ENCODE assay signal across 21 cellular contexts in the genomic region with DNA sequence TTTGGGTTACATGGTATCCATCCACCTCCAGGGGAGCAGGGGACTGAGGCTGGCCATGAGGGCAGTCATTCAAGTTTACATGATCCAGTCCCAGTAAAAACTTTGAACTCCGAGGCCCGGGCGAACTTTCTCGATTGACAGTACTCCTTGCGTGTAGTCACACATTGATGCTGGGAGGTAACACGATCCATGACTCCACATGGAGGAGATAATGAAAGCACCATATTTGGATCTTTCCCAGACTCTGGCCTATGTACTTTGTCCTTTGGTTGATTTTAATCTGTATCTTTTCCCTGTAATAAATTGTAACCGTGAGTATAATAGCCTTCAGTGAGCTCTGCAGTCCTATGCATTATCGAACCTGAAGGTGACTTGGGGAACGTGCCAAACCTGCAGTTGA.
DNase-seq lines count a peak whose midpoint lies in the region; ATAC-seq, FAIRE-seq and TF ChIP-seq lines count a peak whose summit lies in the region.
"Had no signal": no experiment of that assay in that cellular context is flagged by ENCODE, and none has a peak within 500 bp of the region (broad histone marks: within the 10 kb centered on the region; RNA-seq: fewer than 3 reads in every experiment).

No MANE protein-coding gene starts in this region.

- TF ChIP-seq POLR2A in HepG2 (IDR thresholded peaks at IDR 0.05; ENCODE audit: insufficient read depth in 1 of 2, low read depth in 2 of 2, low read length in 2 of 2), result no peak
- TF ChIP-seq POLR2A in sigmoid colon (IDR thresholded peaks at IDR 0.05), result no peak

- intact Hi-C loops in HepG2 (cut with micrococcal nuclease; ENCODE audit: unreplicated experiment), result no loop called here
- intact Hi-C loops in sigmoid colon (cut with DNase I), result no loop called here

- H3K9ac ChIP-seq in liver (ENCODE audit: low read depth in 1 of 2, low read length in 2 of 2) (no peak overlapping the region), HepG2 (ENCODE audit: insufficient read depth, low read depth, low read length) (no peak overlapping the region)
- H3K9ac ChIP-seq: KMS-11 had no signal

- DNase-seq in HepG2 (ENCODE audit: low spot score) (no peak), left lobe of liver (ENCODE audit: low spot score) (no peak), sigmoid colon (no peak), WERI-Rb-1 (no peak), mesenteric fat pad (ENCODE audit: low spot score) (no peak), NCI-H1048 (lab: John Stamatoyannopoulos, UW) (no peak)
- DNase-seq in CD8-positive, alpha-beta memory T cell, result no peak
- DNase-seq: CD4-positive, alpha-beta T cell; MV-4-11; NCI-H1417; NCI-H187; NCI-H2107; NCI-H2227 treated with DMSO at 0.1 percent for 48 hours; PC-9; SIG-M5 had no signal

- H3K9me3 Mint-ChIP-seq in CD8-positive, alpha-beta memory T cell, result no peaks in the 10 kb centered on the region
- H3K9me3 Mint-ChIP-seq: CD4-positive, alpha-beta T cell had no signal

- no peak overlapping the region for H2AFZ ChIP-seq in HepG2 (ENCODE audit: low read length)
- H2AFZ ChIP-seq: GM23338, PC-9 had no signal

- H3K9me3 ChIP-seq in liver (ENCODE audit: control insufficient read depth in 4 of 4, low read length in 3 of 4) (no peaks in the 10 kb centered on the region), HepG2 (ENCODE audit: low read length) (no peaks in the 10 kb centered on the region), sigmoid colon (no peaks in the 10 kb centered on the region), WERI-Rb-1 (ENCODE audit: severe bottlenecking) (peaks cover 4% of the 10 kb centered on the region)
- H3K9me3 ChIP-seq in CD8-positive, alpha-beta memory T cell (ENCODE audit: low read length), result no peaks in the 10 kb centered on the region

- POLR2A ChIA-PET in HepG2 (lab: Yijun Ruan, JAX), result no interaction called here
- POLR2A ChIA-PET in CD8-positive, alpha-beta memory T cell (lab: Charles Lee), result no interaction called here

- TF ChIP-seq EP300 in HepG2 (IDR thresholded peaks at IDR 0.05; ENCODE audit: low read depth in 2 of 2, low read length in 2 of 2) (no peak), HepG2 (CRISPR knock-in tag; IDR thresholded peaks at IDR 0.05; ENCODE audit: borderline replicate concordance) (no peak), sigmoid colon (IDR thresholded peaks at IDR 0.05) (no peak)

- TF ChIP-seq CTCF in liver (IDR thresholded peaks at IDR 0.05; ENCODE audit: low read depth, low read length, missing input control), result no peak
- no peak for TF ChIP-seq CTCF in HepG2 (CRISPR knock-in tag; IDR thresholded peaks at IDR 0.05)
- no peak for TF ChIP-seq CTCF in sigmoid colon (IDR thresholded peaks at IDR 0.05)
- no peak for TF ChIP-seq CTCF in WERI-Rb-1 (IDR thresholded peaks at IDR 0.05; ENCODE audit: low read depth, low read length)

- no peak for FAIRE-seq in HepG2 (lab: Jason Lieb, UNC)
- FAIRE-seq: GM12878, GM19239 had no signal

- H3K27me3 ChIP-seq in liver (ENCODE audit: control insufficient read depth in 4 of 4, insufficient read depth in 4 of 4, low read length in 3 of 4) (no peaks in the 10 kb centered on the region), HepG2 (ENCODE audit: control insufficient read depth in 1 of 2, insufficient read depth in 2 of 2, low read length in 2 of 2) (no peaks in the 10 kb centered on the region), sigmoid colon (no peaks in the 10 kb centered on the region), WERI-Rb-1 (ENCODE audit: insufficient read depth, low read depth, severe bottlenecking) (no peaks in the 10 kb centered on the region)
- no peaks in the 10 kb centered on the region for H3K27me3 ChIP-seq in CD8-positive, alpha-beta memory T cell (ENCODE audit: insufficient read depth, low read length, poor library complexity, severe bottlenecking)

- no peaks in the 10 kb centered on the region for H3K79me2 ChIP-seq in HepG2 (ENCODE audit: insufficient read depth, low read length)

- WGBS in liver, result 79% methylated on average over 9 of the region's 9 CpGs
- 25% methylated on average over 9 of the region's 9 CpGs for WGBS in HepG2 (ENCODE audit: low lambda C conversion rate)
- WGBS in sigmoid colon, 2 donors, result 53 to 72% methylated on average over 9 of the region's 9 CpGs

- in situ Hi-C loops in HepG2 (cut with HindIII; ENCODE audit: extremely low pct_ligation_motif_present, low pct_unique_long_range_greater_than_20kb), result no loop called here

- H3K4me3 Mint-ChIP-seq in CD8-positive, alpha-beta memory T cell, result no peak overlapping the region
- H3K4me3 Mint-ChIP-seq: CD4-positive, alpha-beta T cell; GM23338 had no signal

- H3K36me3 Mint-ChIP-seq in CD8-positive, alpha-beta memory T cell, result no peaks in the 10 kb centered on the region

- ATAC-seq in HepG2 (no peak), left lobe of liver (peak; percentile 70)
- ATAC-seq: GM12878, GM23338 had no signal

- H3K4me3 ChIP-seq in liver (ENCODE audit: low read depth in 1 of 3, low read length in 3 of 3), result no peak overlapping the region
- H3K4me3 ChIP-seq in HepG2 (replicated peaks in 1 of 3; ENCODE audit: insufficient read depth in 1 of 3, low read depth in 2 of 3, low read length in 3 of 3), result no peak overlapping the region
- no peak overlapping the region for H3K4me3 ChIP-seq in sigmoid colon
- H3K4me3 ChIP-seq in WERI-Rb-1 (ENCODE audit: low read depth, low read length), result no peak overlapping the region
- no peak overlapping the region for H3K4me3 ChIP-seq in CD8-positive, alpha-beta memory T cell (ENCODE audit: low read length)
- H3K4me3 ChIP-seq: GM12878, GM23338, PC-9 had no signal

- peaks cover 0 to 23% (median 5%) of the 10 kb centered on the region in 4 donors for H3K4me1 ChIP-seq in liver (ENCODE audit: control insufficient read depth in 4 of 4, insufficient read depth in 4 of 4, low read length in 3 of 4)
- H3K4me1 ChIP-seq in HepG2 (ENCODE audit: insufficient read depth, low read length), result no peaks in the 10 kb centered on the region
- H3K4me1 ChIP-seq in sigmoid colon, result peaks cover 0 to 68% (median 55%) of the 10 kb centered on the region in 4 donors
- H3K4me1 ChIP-seq in CD8-positive, alpha-beta memory T cell (ENCODE audit: insufficient read depth, low read length), result no peaks in the 10 kb centered on the region

- no peaks in the 10 kb centered on the region for H3K36me3 ChIP-seq in liver (ENCODE audit: control insufficient read depth in 4 of 4, insufficient read depth in 3 of 4, low read depth in 1 of 4, low read length in 3 of 4)
- no peaks in the 10 kb centered on the region for H3K36me3 ChIP-seq in HepG2 (replicated peaks in 1 of 2; ENCODE audit: control insufficient read depth in 1 of 2, insufficient read depth in 2 of 2, low read length in 2 of 2)
- no peaks in the 10 kb centered on the region for H3K36me3 ChIP-seq in sigmoid colon
- no peaks in the 10 kb centered on the region for H3K36me3 ChIP-seq in WERI-Rb-1
- H3K36me3 ChIP-seq in CD8-positive, alpha-beta memory T cell (ENCODE audit: insufficient read depth, low read length), result no peaks in the 10 kb centered on the region

- H3K27ac ChIP-seq in liver (ENCODE audit: low read depth in 1 of 2, low read length in 2 of 2) (no peak overlapping the region), HepG2 (ENCODE audit: extremely low read length, insufficient read depth, low read length) (no peak overlapping the region), sigmoid colon (peak overlapping the region in 3 of 4 donors; percentile 85 to 91 (median 87)), WERI-Rb-1 (no peak overlapping the region)
- H3K27ac ChIP-seq in CD8-positive, alpha-beta memory T cell (ENCODE audit: low read depth, low read length), result no peak overlapping the region
- H3K27ac ChIP-seq: KMS-11, PC-9, RWPE1 had no signal

- CTCF ChIA-PET in HepG2 (lab: Yijun Ruan, JAX; ENCODE audit: low intra/inter-chr PET ratio, low total read pairs), result no interaction called here
- CTCF ChIA-PET in CD8-positive, alpha-beta memory T cell (lab: Charles Lee), result no interaction called here

- no peaks in the 10 kb centered on the region for H4K20me1 ChIP-seq in HepG2 (ENCODE audit: insufficient read depth, low read length)

- H3K4me1 Mint-ChIP-seq in CD8-positive, alpha-beta memory T cell, result no peaks in the 10 kb centered on the region

- no peak overlapping the region for H3K4me2 ChIP-seq in HepG2 (ENCODE audit: low read depth, low read length)
- H3K4me2 ChIP-seq: GM23338, KMS-11, PC-9 had no signal

- peaks cover 3 to 6% of the 10 kb centered on the region in 2 donors for H3K27me3 Mint-ChIP-seq in CD8-positive, alpha-beta memory T cell
- H3K27me3 Mint-ChIP-seq: CD4-positive, alpha-beta T cell had no signal

- TF ChIP-seq RAD21 in liver (IDR thresholded peaks at IDR 0.05), result no peak
- TF ChIP-seq RAD21 in HepG2 (CRISPR knock-in tag; IDR thresholded peaks at IDR 0.05), result no peak

- no TSS peak for BruUV-seq in HepG2 (replicated peaks; lab: Mats Ljungman, UMichigan)

- H3K27ac Mint-ChIP-seq in CD8-positive, alpha-beta memory T cell, result no peak overlapping the region
- H3K27ac Mint-ChIP-seq: CD4-positive, alpha-beta T cell; GM23338 had no signal

TF ChIP-seq in liver, 16 proteins besides CTCF, POLR2A, EP300 and RAD21:
- TF ChIP-seq HNF4A (conservative IDR thresholded peaks at IDR 0.05) (peak; percentile 23 to 43), ATF3 (IDR thresholded peaks at IDR 0.05) (no peak)

TF ChIP-seq in HepG2, 621 proteins besides CTCF, POLR2A, EP300 and RAD21 (continues in another document):
- TF ChIP-seq ZNF557 (CRISPR knock-in tag; IDR thresholded peaks at IDR 0.05) (no peak), ZNF543 (CRISPR knock-in tag; IDR thresholded peaks at IDR 0.05) (no peak), ZNF704 (CRISPR knock-in tag; IDR thresholded peaks at IDR 0.05; ENCODE audit: borderline replicate concordance) (no peak), ZFP36 (IDR thresholded peaks at IDR 0.05; ENCODE audit: borderline replicate concordance, low read depth, low read length, partially characterized antibody) (no peak), KDM2A (CRISPR knock-in tag; IDR thresholded peaks at IDR 0.05; ENCODE audit: borderline replicate concordance, low read depth) (no peak)

Comparison
In these comparisons a context has a peak if more than half of its experiments do, and no peak if none do; other contexts are left out.
1. H3K27ac ChIP-seq: peak in sigmoid colon (3 of 4); none in liver (0 of 2), HepG2 (single experiment), WERI-Rb-1 (single experiment) and CD8-positive, alpha-beta memory T cell (single experiment).